In the genomic region with DNA sequence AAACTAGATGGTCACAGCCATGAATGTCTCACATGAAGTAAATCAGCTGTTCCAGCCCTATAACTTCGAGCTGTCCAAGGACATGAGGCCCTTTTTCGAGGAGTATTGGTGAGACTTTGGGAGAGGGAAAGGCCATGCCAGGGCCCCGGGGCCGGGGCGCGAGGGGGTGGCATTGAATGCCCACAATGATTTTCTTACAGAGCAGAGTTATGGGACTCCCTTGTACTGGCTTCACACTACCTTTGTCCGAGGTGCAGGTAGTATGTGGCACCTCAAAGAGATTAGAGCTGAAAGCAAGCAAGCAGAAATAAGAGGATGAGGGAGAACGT, we compare ENCODE assay signal across 10 cellular contexts. TPM values are rescaled to one million over a fixed set of nuclear protein-coding genes. Genes with fewer than 3 reads are reported as not detected.
DNase-seq lines count a peak whose midpoint lies in the region; TF ChIP-seq lines count a peak whose summit lies in the region.
"Had no signal": no experiment of that assay in that cellular context is flagged by ENCODE, and none has a peak within 500 bp of the region (broad histone marks: within the 10 kb centered on the region; RNA-seq: fewer than 3 reads in every experiment).

No MANE protein-coding gene starts in this region.

- peak overlapping the region; percentile 70 for H3K4me3 Mint-ChIP-seq in activated naive CD4-positive, alpha-beta T cell treated with anti-CD3 and anti-CD28 coated beads, Interleukin-2, amount 50 U/mL, for 24 hours
- peak overlapping the region; percentile 83 for H3K4me3 Mint-ChIP-seq in type B pancreatic cell

- H3K36me3 Mint-ChIP-seq in activated naive CD4-positive, alpha-beta T cell treated with anti-CD3 and anti-CD28 coated beads, Interleukin-2, amount 50 U/mL, for 24 hours, result no peaks in the 10 kb centered on the region
- H3K36me3 Mint-ChIP-seq in type B pancreatic cell, result no peaks in the 10 kb centered on the region

- no peak overlapping the region for H3K23ac ChIP-seq in mesenchymal stem cell (ENCODE audit: low read length in 2 of 2)

- H3K79me1 ChIP-seq in mesenchymal stem cell (replicated peaks; ENCODE audit: low read length, poor library complexity, severe bottlenecking), result no peaks in the 10 kb centered on the region

- H2BK15ac ChIP-seq in mesenchymal stem cell (ENCODE audit: low read depth, poor library complexity, severe bottlenecking), result peak overlapping the region; percentile 74

- H2AFZ ChIP-seq in mesenchymal stem cell (ENCODE audit: low read depth, low read length), result no peak overlapping the region

- H2AK5ac ChIP-seq in mesenchymal stem cell (ENCODE audit: low read length, severe bottlenecking), result no peak overlapping the region

- H3K36me3 ChIP-seq in adipocyte (ENCODE audit: control insufficient read depth, insufficient read depth, low read length, severe bottlenecking), result no peaks in the 10 kb centered on the region
- no peaks in the 10 kb centered on the region for H3K36me3 ChIP-seq in mesenchymal stem cell (ENCODE audit: control insufficient read depth in 1 of 2, insufficient read depth in 2 of 2, low read depth in 1 of 2, low read length in 2 of 2)
- H3K36me3 ChIP-seq: cardiac muscle cell had no signal

- peaks cover 24% of the 10 kb centered on the region for H3K4me1 Mint-ChIP-seq in activated naive CD4-positive, alpha-beta T cell treated with anti-CD3 and anti-CD28 coated beads, Interleukin-2, amount 50 U/mL, for 24 hours
- peaks cover 16% of the 10 kb centered on the region for H3K4me1 Mint-ChIP-seq in type B pancreatic cell (ENCODE audit: unreplicated experiment)

- peaks cover 28% of the 10 kb centered on the region for H3K27me3 Mint-ChIP-seq in activated naive CD4-positive, alpha-beta T cell treated with anti-CD3 and anti-CD28 coated beads, Interleukin-2, amount 50 U/mL, for 24 hours
- peaks cover 81% of the 10 kb centered on the region for H3K27me3 Mint-ChIP-seq in type B pancreatic cell

- H3K14ac ChIP-seq in mesenchymal stem cell (ENCODE audit: low read length in 2 of 2), result no peak overlapping the region

- H2BK120ac ChIP-seq in mesenchymal stem cell (ENCODE audit: low read depth, low read length), result no peak overlapping the region

- H3K4me2 ChIP-seq in mesenchymal stem cell (ENCODE audit: low read length, poor library complexity, severe bottlenecking), result peak overlapping the region; percentile 36

- H3K27ac Mint-ChIP-seq in activated naive CD4-positive, alpha-beta T cell treated with anti-CD3 and anti-CD28 coated beads, Interleukin-2, amount 50 U/mL, for 24 hours, result no peak overlapping the region
- H3K27ac Mint-ChIP-seq in type B pancreatic cell, result no peak overlapping the region

- no peaks in the 10 kb centered on the region for H3K27me3 ChIP-seq in adipocyte (replicated peaks; ENCODE audit: control insufficient read depth, insufficient read depth, low read length)
- H3K27me3 ChIP-seq in mesenchymal stem cell (ENCODE audit: control insufficient read depth in 1 of 2, insufficient read depth in 1 of 2, low read length in 2 of 2), result peaks cover 17 to 35% of the 10 kb centered on the region in 2 experiments

- no peak for TF ChIP-seq CTCF in type B pancreatic cell (conservative IDR thresholded peaks at IDR 0.05)

- 84% methylated on average over 8 of the region's 8 CpGs for WGBS in mesenchymal stem cell

- H4K91ac ChIP-seq in mesenchymal stem cell (ENCODE audit: low read length), result no peak overlapping the region

- H2BK5ac ChIP-seq in mesenchymal stem cell (ENCODE audit: low read depth, low read length, poor library complexity, severe bottlenecking), result no peak overlapping the region

- H3K4ac ChIP-seq in mesenchymal stem cell (ENCODE audit: low read depth in 1 of 2, low read length in 2 of 2), result no peak overlapping the region

- H3K27ac ChIP-seq in mesenchymal stem cell (ENCODE audit: low read length, poor library complexity, severe bottlenecking), result no peak overlapping the region
- H3K27ac ChIP-seq: cardiac muscle cell had no signal

- no peak overlapping the region for H2BK12ac ChIP-seq in mesenchymal stem cell (ENCODE audit: low read length in 2 of 2)

- no peak for DNase-seq in activated naive CD4-positive, alpha-beta T cell treated with Interleukin-2 at 50 U/mL for 16 hours
- no peak for DNase-seq in adipocyte (ENCODE audit: low read depth)
- no peak for DNase-seq in mesenchymal stem cell
- no peak for DNase-seq in type B pancreatic cell (ENCODE audit: extremely low spot score, unreplicated experiment)
- DNase-seq in DMS153 (lab: John Stamatoyannopoulos, UW), result no peak
- DNase-seq in NCI-H2029 (lab: John Stamatoyannopoulos, UW), result no peak
- no peak for DNase-seq in H4 (ENCODE audit: low spot score)

- H4K8ac ChIP-seq in mesenchymal stem cell (ENCODE audit: low read length), result peak overlapping the region; percentile 59

- peak overlapping the region; percentile 67 for H3K9ac ChIP-seq in adipocyte (ENCODE audit: low read length)
- peak overlapping the region; percentile 58 for H3K9ac ChIP-seq in mesenchymal stem cell (ENCODE audit: low read length)

- H3K18ac ChIP-seq in mesenchymal stem cell (ENCODE audit: low read depth in 1 of 2, low read length in 2 of 2), result no peak overlapping the region

- H3K9me3 ChIP-seq in adipocyte (ENCODE audit: control insufficient read depth, low read length), result no peaks in the 10 kb centered on the region
- no peaks in the 10 kb centered on the region for H3K9me3 ChIP-seq in mesenchymal stem cell (ENCODE audit: control insufficient read depth, low read length)

- H3K9me3 Mint-ChIP-seq in activated naive CD4-positive, alpha-beta T cell treated with anti-CD3 and anti-CD28 coated beads, Interleukin-2, amount 50 U/mL, for 24 hours, result no peaks in the 10 kb centered on the region
- H3K9me3 Mint-ChIP-seq in type B pancreatic cell, result no peaks in the 10 kb centered on the region

- H3K4me3 ChIP-seq in adipocyte (ENCODE audit: low read length) (peak overlapping the region; percentile 78), mesenchymal stem cell (ENCODE audit: insufficient read depth in 1 of 2, low read depth in 1 of 2, low read length in 2 of 2) (peak overlapping the region in 1 of 2 experiments; percentile 79)

- H3K4me1 ChIP-seq in adipocyte (ENCODE audit: control insufficient read depth, insufficient read depth, low read length) (peaks cover 31% of the 10 kb centered on the region), mesenchymal stem cell (ENCODE audit: control insufficient read depth, insufficient read depth, low read depth, low read length) (peaks cover 22% of the 10 kb centered on the region)

RNA-seq across cellular contexts. Expression of a gene that starts 0.4 kb away (rescaled TPM):
- polyA plus RNA-seq in mesenchymal stem cell (2013, experiment 1 of 2), result 0.12 TPM
- polyA plus RNA-seq in mesenchymal stem cell (2013, experiment 2 of 2), result 0.25 TPM
- 0.22 TPM in 1 of 2 replicates, not detected in the other for total RNA-seq in type B pancreatic cell (ENCODE audit: low replicate concordance)
- total RNA-seq in H4 (2014; rRNA removed; shearing (Covaris generic)), result not detected in 2 replicates
- total RNA-seq: cardiac muscle cell had no signal
- polyA plus RNA-seq: liver had no signal

RNA-seq across cellular contexts. Expression of a gene that starts 14.8 kb away (rescaled TPM):
- polyA plus RNA-seq in mesenchymal stem cell (2013, experiment 1 of 2), result 0.04 TPM
- polyA plus RNA-seq in mesenchymal stem cell (2013, experiment 2 of 2), result 0.04 TPM
- total RNA-seq in type B pancreatic cell (ENCODE audit: low replicate concordance), result 0.34 TPM in 1 of 2 replicates, not detected in the other
- not detected in 2 replicates for total RNA-seq in H4 (2014; rRNA removed; shearing (Covaris generic))
- total RNA-seq: liver had no signal
- polyA plus RNA-seq: liver had no signal

RNA-seq across cellular contexts. Expression of a gene that starts 18.8 kb away (rescaled TPM):
- polyA plus RNA-seq in mesenchymal stem cell (2013, experiment 1 of 2), result 28.8 TPM
- polyA plus RNA-seq in mesenchymal stem cell (2013, experiment 2 of 2), result 26.0 TPM
- total RNA-seq in type B pancreatic cell (ENCODE audit: low replicate concordance), result 48.7 and 61.9 TPM in 2 replicates
- 24.6 and 30.1 TPM in 2 replicates for total RNA-seq in H4 (2014; rRNA removed; shearing (Covaris generic))
